In genomic region chr5:174404848-174405247, GRCh38 we compare ENCODE assay signal across 15 cellular contexts.
DNase-seq lines count a peak whose midpoint lies in the region; ATAC-seq and TF ChIP-seq lines count a peak whose summit lies in the region.
"Had no signal": no experiment of that assay in that cellular context is flagged by ENCODE, and none has a peak within 500 bp of the region (broad histone marks: within the 10 kb centered on the region; RNA-seq: fewer than 3 reads in every experiment).

No MANE protein-coding gene starts in this region.

- H3K23ac ChIP-seq in mesenchymal stem cell (ENCODE audit: low read length in 2 of 2): peak overlapping the region in 1 of 2 experiments; percentile 64

- no peaks in the 10 kb centered on the region for H3K4me1 Mint-ChIP-seq in stimulated activated effector memory CD8-positive, alpha-beta T cell treated with anti-CD3 and anti-CD28 coated beads, Interleukin-12 subunit alpha, Interleukin-12 subunit beta, amount 100 ng/mL, for 72 hours
- H3K4me1 Mint-ChIP-seq in CD4-positive, alpha-beta T cell (ENCODE audit: low read depth): no peaks in the 10 kb centered on the region
- H3K4me1 Mint-ChIP-seq: CD4-positive, CD25-positive, alpha-beta regulatory T cell; CD8-positive, alpha-beta memory T cell had no signal

- no peak overlapping the region for H2BK5ac ChIP-seq in mesenchymal stem cell (ENCODE audit: low read depth, low read length, poor library complexity, severe bottlenecking)

- in situ Hi-C loops in Panc1 (cut with HindIII; ENCODE audit: low pct_unique_long_range_greater_than_20kb, low sequenced_read_pairs) (no loop called here), gastrocnemius medialis (cut with MboI; ENCODE audit: low sequenced_read_pairs in 4 of 4) (loop anchor here in 3 of 4 donors (25.0 kb wide), 1 partner anchor 532 kb away; no protein-coding TSS in a partner anchor)

- no peak overlapping the region for H2AFZ ChIP-seq in mesenchymal stem cell (ENCODE audit: low read depth, low read length)

- H3K27me3 ChIP-seq in Panc1 (ENCODE audit: control insufficient read depth, insufficient read depth, low read length) (peaks cover 16% of the 10 kb centered on the region), mesenchymal stem cell (ENCODE audit: control insufficient read depth in 1 of 2, insufficient read depth in 1 of 2, low read length in 2 of 2) (peaks cover 0 to 8% of the 10 kb centered on the region in 2 experiments), gastrocnemius medialis (peaks cover 0 to 4% (median 0%) of the 10 kb centered on the region in 3 donors)
- peaks cover under 1% of the 10 kb centered on the region for H3K27me3 ChIP-seq in CD4-positive, alpha-beta T cell (ENCODE audit: control insufficient read depth, insufficient read depth, low read length)

- no peak overlapping the region for H2BK120ac ChIP-seq in mesenchymal stem cell (ENCODE audit: low read depth, low read length)

- H3K4me1 ChIP-seq in Panc1 (ENCODE audit: control insufficient read depth, insufficient read depth, low read length): no peaks in the 10 kb centered on the region
- no peaks in the 10 kb centered on the region for H3K4me1 ChIP-seq in mesenchymal stem cell (ENCODE audit: control insufficient read depth, insufficient read depth, low read depth, low read length)
- H3K4me1 ChIP-seq in gastrocnemius medialis: no peaks in the 10 kb centered on the region

- H4K91ac ChIP-seq in mesenchymal stem cell (ENCODE audit: low read length): no peak overlapping the region

- DNase-seq in Panc1 (ENCODE audit: low read depth, low spot score): no peak
- no peak for DNase-seq in mesenchymal stem cell
- no peak for DNase-seq in stimulated activated effector memory CD8-positive, alpha-beta T cell treated with anti-CD3 and anti-CD28 coated beads, Interleukin-12 subunit alpha, Interleukin-12 subunit beta, amount 100 ng/mL, for 72 hours (ENCODE audit: low spot score in 2 of 2)
- no peak for DNase-seq in gastrocnemius medialis
- DNase-seq in CD4-positive, alpha-beta T cell: no peak
- DNase-seq: CD4-positive, CD25-positive, alpha-beta regulatory T cell; CD8-positive, alpha-beta memory T cell; DMS 273 treated with DMSO at 0.1 percent for 48 hours; DMS79 treated with DMSO at 0.1 percent for 48 hours; GF-D8; GOT3; H7; HCEC 1CT had no signal

- no TSS peak for BruUV-seq in Panc1 (replicated peaks; lab: Mats Ljungman, UMichigan)

- H3K79me1 ChIP-seq in mesenchymal stem cell (replicated peaks; ENCODE audit: low read length, poor library complexity, severe bottlenecking): no peaks in the 10 kb centered on the region

- peak overlapping the region; percentile 27 for H4K8ac ChIP-seq in mesenchymal stem cell (ENCODE audit: low read length)

- no peak overlapping the region for H3K27ac Mint-ChIP-seq in stimulated activated effector memory CD8-positive, alpha-beta T cell treated with anti-CD3 and anti-CD28 coated beads, Interleukin-12 subunit alpha, Interleukin-12 subunit beta, amount 100 ng/mL, for 72 hours
- no peak overlapping the region for H3K27ac Mint-ChIP-seq in CD4-positive, alpha-beta T cell
- H3K27ac Mint-ChIP-seq: CD4-positive, CD25-positive, alpha-beta regulatory T cell; CD8-positive, alpha-beta memory T cell had no signal

- H3K36me3 Mint-ChIP-seq in stimulated activated effector memory CD8-positive, alpha-beta T cell treated with anti-CD3 and anti-CD28 coated beads, Interleukin-12 subunit alpha, Interleukin-12 subunit beta, amount 100 ng/mL, for 72 hours: no peaks in the 10 kb centered on the region
- no peaks in the 10 kb centered on the region for H3K36me3 Mint-ChIP-seq in CD4-positive, alpha-beta T cell (ENCODE audit: low read depth)
- H3K36me3 Mint-ChIP-seq: CD4-positive, CD25-positive, alpha-beta regulatory T cell; CD8-positive, alpha-beta memory T cell had no signal

- no peak for TF ChIP-seq POLR2A in gastrocnemius medialis (IDR thresholded peaks at IDR 0.05)

- intact Hi-C loops in Panc1 (cut with micrococcal nuclease; ENCODE audit: unreplicated experiment): no loop called here
- intact Hi-C loops in gastrocnemius medialis (cut with DNase I; ENCODE audit: low total_unique reads): no loop called here
- intact Hi-C loops in CD4-positive, alpha-beta T cell (cut with DNase I, micrococcal nuclease): no loop called here

- H3K27ac ChIP-seq in Panc1 (ENCODE audit: low read length): no peak overlapping the region
- H3K27ac ChIP-seq in mesenchymal stem cell (ENCODE audit: low read length, poor library complexity, severe bottlenecking): no peak overlapping the region
- H3K27ac ChIP-seq in gastrocnemius medialis: no peak overlapping the region
- no peak overlapping the region for H3K27ac ChIP-seq in CD4-positive, alpha-beta T cell (ENCODE audit: low read depth, low read length)
- H3K27ac ChIP-seq: C4-2B had no signal

- no peaks in the 10 kb centered on the region for H3K36me3 ChIP-seq in Panc1 (ENCODE audit: control insufficient read depth, insufficient read depth, low read length)
- H3K36me3 ChIP-seq in mesenchymal stem cell (ENCODE audit: control insufficient read depth in 1 of 2, insufficient read depth in 2 of 2, low read depth in 1 of 2, low read length in 2 of 2): no peaks in the 10 kb centered on the region
- H3K36me3 ChIP-seq in gastrocnemius medialis: no peaks in the 10 kb centered on the region

- H3K9me3 ChIP-seq in Panc1 (ENCODE audit: control insufficient read depth, insufficient read depth, low read depth, low read length): no peaks in the 10 kb centered on the region; the same call in 1 of the 2 replicates
- H3K9me3 ChIP-seq in mesenchymal stem cell (ENCODE audit: control insufficient read depth, low read length): no peaks in the 10 kb centered on the region
- no peaks in the 10 kb centered on the region for H3K9me3 ChIP-seq in gastrocnemius medialis
- H3K9me3 ChIP-seq in CD4-positive, alpha-beta T cell (ENCODE audit: control insufficient read depth, low read length): no peaks in the 10 kb centered on the region

- H2BK12ac ChIP-seq in mesenchymal stem cell (ENCODE audit: low read length in 2 of 2): no peak overlapping the region

- no peak overlapping the region for H3K4ac ChIP-seq in mesenchymal stem cell (ENCODE audit: low read depth in 1 of 2, low read length in 2 of 2)

- H2AK5ac ChIP-seq in mesenchymal stem cell (ENCODE audit: low read length, severe bottlenecking): no peak overlapping the region

- no peak overlapping the region for H3K4me3 Mint-ChIP-seq in stimulated activated effector memory CD8-positive, alpha-beta T cell treated with anti-CD3 and anti-CD28 coated beads, Interleukin-12 subunit alpha, Interleukin-12 subunit beta, amount 100 ng/mL, for 72 hours
- H3K4me3 Mint-ChIP-seq in CD4-positive, alpha-beta T cell: no peak overlapping the region
- H3K4me3 Mint-ChIP-seq: CD8-positive, alpha-beta memory T cell had no signal

- POLR2A ChIA-PET in Panc1 (lab: Charles Lee): no interaction called here
- POLR2A ChIA-PET in CD4-positive, alpha-beta T cell (lab: Charles Lee): no interaction called here

- H3K4me2 ChIP-seq in mesenchymal stem cell (ENCODE audit: low read length, poor library complexity, severe bottlenecking): no peak overlapping the region

- TF ChIP-seq CTCF in Panc1 (IDR thresholded peaks at IDR 0.05) (no peak), gastrocnemius medialis (IDR thresholded peaks at IDR 0.05 in 4 of 5, conservative IDR thresholded peaks at IDR 0.05 in 1 of 5) (no peak)
- no peak for TF ChIP-seq CTCF in CD4-positive, alpha-beta T cell (IDR thresholded peaks at IDR 0.05)

- H3K14ac ChIP-seq in mesenchymal stem cell (ENCODE audit: low read length in 2 of 2): no peak overlapping the region

- H3K4me3 ChIP-seq in Panc1 (ENCODE audit: low read depth in 2 of 2, low read length in 2 of 2) (no peak overlapping the region), mesenchymal stem cell (ENCODE audit: insufficient read depth in 1 of 2, low read depth in 1 of 2, low read length in 2 of 2) (no peak overlapping the region), gastrocnemius medialis (no peak overlapping the region)

- H3K27me3 Mint-ChIP-seq in CD4-positive, alpha-beta T cell: peaks cover 20% of the 10 kb centered on the region

- CTCF ChIA-PET in Panc1 (lab: Charles Lee): no interaction called here
- CTCF ChIA-PET in CD4-positive, alpha-beta T cell (lab: Charles Lee): no interaction called here

- WGBS in mesenchymal stem cell: 86% methylated on average over 5 of the region's 5 CpGs

- H3K9me3 Mint-ChIP-seq in stimulated activated effector memory CD8-positive, alpha-beta T cell treated with anti-CD3 and anti-CD28 coated beads, Interleukin-12 subunit alpha, Interleukin-12 subunit beta, amount 100 ng/mL, for 72 hours: peaks cover 10% of the 10 kb centered on the region
- no peaks in the 10 kb centered on the region for H3K9me3 Mint-ChIP-seq in CD4-positive, alpha-beta T cell

- ATAC-seq in Panc1 (peak; percentile 53; the same call in 1 of the 2 replicates), gastrocnemius medialis (no peak), HG03139 (IDR thresholded peaks at IDR 0.05; ENCODE audit: unreplicated experiment) (no peak)
- ATAC-seq in stimulated activated effector memory CD8-positive, alpha-beta T cell treated with anti-CD3 and anti-CD28 coated beads, Interleukin-12 subunit alpha, Interleukin-12 subunit beta, amount 100 ng/mL, for 72 hours: peak; percentile 21
- ATAC-seq in CD4-positive, alpha-beta T cell (ENCODE audit: poor library complexity): no peak

- H2BK15ac ChIP-seq in mesenchymal stem cell (ENCODE audit: low read depth, poor library complexity, severe bottlenecking): no peak overlapping the region

- no peak overlapping the region for H3K9ac ChIP-seq in mesenchymal stem cell (ENCODE audit: low read length)

- no peak overlapping the region for H3K18ac ChIP-seq in mesenchymal stem cell (ENCODE audit: low read depth in 1 of 2, low read length in 2 of 2)

Comparison
In these comparisons a context has a peak if more than half of its experiments do, and no peak if none do; other contexts are left out.
1. ATAC-seq: peak in Panc1 (single experiment) and stimulated activated effector memory CD8-positive, alpha-beta T cell treated with anti-CD3 and anti-CD28 coated beads, Interleukin-12 subunit alpha, Interleukin-12 subunit beta, amount 100 ng/mL, for 72 hours (single experiment); none in gastrocnemius medialis (0 of 2), CD4-positive, alpha-beta T cell (single experiment) and HG03139 (single experiment).